Comparison of ENCODE assay signal across 1 cellular context in the genomic region with DNA sequence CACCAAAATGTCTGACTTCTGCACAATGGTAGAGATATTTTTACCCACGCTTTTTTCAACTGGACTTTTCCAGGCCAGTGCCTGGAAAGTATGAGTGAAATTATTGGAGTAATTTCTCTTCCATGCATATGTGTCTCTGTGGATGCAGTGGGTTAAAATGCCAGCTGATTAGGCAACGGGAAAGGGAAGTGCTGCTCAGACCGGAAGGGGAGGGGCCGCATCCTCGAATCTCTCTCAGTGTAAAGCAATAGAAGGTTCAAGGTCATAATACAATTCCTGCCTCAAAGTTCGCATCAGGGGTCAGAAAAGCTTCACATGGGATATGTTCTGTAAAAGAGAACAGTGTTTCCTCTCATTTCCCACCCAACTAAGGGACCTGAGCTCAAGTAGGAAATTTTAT.
TF ChIP-seq lines count a peak whose summit lies in the region.

No MANE protein-coding gene starts in this region.

TF ChIP-seq in K562, 482 proteins besides CTCF, POLR2A, EP300 and RAD21 (continued from another document):
- TF ChIP-seq, protein P1, sequence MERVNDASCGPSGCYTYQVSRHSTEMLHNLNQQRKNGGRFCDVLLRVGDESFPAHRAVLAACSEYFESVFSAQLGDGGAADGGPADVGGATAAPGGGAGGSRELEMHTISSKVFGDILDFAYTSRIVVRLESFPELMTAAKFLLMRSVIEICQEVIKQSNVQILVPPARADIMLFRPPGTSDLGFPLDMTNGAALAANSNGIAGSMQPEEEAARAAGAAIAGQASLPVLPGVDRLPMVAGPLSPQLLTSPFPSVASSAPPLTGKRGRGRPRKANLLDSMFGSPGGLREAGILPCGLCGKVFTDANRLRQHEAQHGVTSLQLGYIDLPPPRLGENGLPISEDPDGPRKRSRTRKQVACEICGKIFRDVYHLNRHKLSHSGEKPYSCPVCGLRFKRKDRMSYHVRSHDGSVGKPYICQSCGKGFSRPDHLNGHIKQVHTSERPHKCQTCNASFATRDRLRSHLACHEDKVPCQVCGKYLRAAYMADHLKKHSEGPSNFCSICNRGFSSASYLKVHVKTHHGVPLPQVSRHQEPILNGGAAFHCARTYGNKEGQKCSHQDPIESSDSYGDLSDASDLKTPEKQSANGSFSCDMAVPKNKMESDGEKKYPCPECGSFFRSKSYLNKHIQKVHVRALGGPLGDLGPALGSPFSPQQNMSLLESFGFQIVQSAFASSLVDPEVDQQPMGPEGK (CRISPR knock-in tag; IDR thresholded peaks at IDR 0.05; ENCODE audit: borderline replicate concordance), result no peak
- TF ChIP-seq HDAC8 (tag; IDR thresholded peaks at IDR 0.05), result no peak
- TF ChIP-seq PHB (CRISPR knock-in tag; IDR thresholded peaks at IDR 0.05), result no peak
